31 cellular contexts compared by ENCODE assay signal in genomic region chr15:50218691-50219090, GRCh38. TPM values are rescaled to one million over a fixed set of nuclear protein-coding genes. Genes with fewer than 3 reads are reported as not detected.
"Had no signal": no experiment of that assay in that cellular context is flagged by ENCODE, and none has a peak within 500 bp of the region (broad histone marks: within the 10 kb centered on the region; RNA-seq: fewer than 3 reads in every experiment).

No MANE protein-coding gene starts in this region.

- H3K27me3 Mint-ChIP-seq: activated CD4-positive, alpha-beta T cell treated with anti-CD3 and anti-CD28 coated beads, Interleukin-2, amount 10 ng/mL, durations not matched to agents 7 days and 5 days; activated naive CD4-positive, alpha-beta T cell treated with anti-CD3 and anti-CD28 coated beads, Interleukin-2, amount 10 ng/mL, durations not matched to agents 7 days and 5 days had no signal

- FAIRE-seq: RCC 7860, TTC549 had no signal

- H3K36me3 ChIP-seq: brain microvascular endothelial cell had no signal

- H3K27me3 ChIP-seq: brain microvascular endothelial cell had no signal

- H3K4me1 Mint-ChIP-seq: activated CD4-positive, alpha-beta T cell treated with anti-CD3 and anti-CD28 coated beads, Interleukin-2, amount 10 ng/mL, durations not matched to agents 7 days and 5 days; activated naive CD4-positive, alpha-beta T cell treated with anti-CD3 and anti-CD28 coated beads, Interleukin-2, amount 10 ng/mL, durations not matched to agents 7 days and 5 days had no signal

- H3K27ac Mint-ChIP-seq: activated CD4-positive, alpha-beta T cell treated with anti-CD3 and anti-CD28 coated beads for 36 hours; activated CD4-positive, alpha-beta T cell treated with anti-CD3 and anti-CD28 coated beads, Interleukin-2, amount 10 ng/mL, durations not matched to agents 7 days and 5 days; activated CD8-positive, alpha-beta T cell treated with anti-CD3 and anti-CD28 coated beads, Interleukin-2, amount 10 ng/mL, durations not matched to agents 7 days and 5 days; activated naive CD4-positive, alpha-beta T cell treated with anti-CD3 and anti-CD28 coated beads, Interleukin-2, amount 10 ng/mL, durations not matched to agents 7 days and 5 days; activated naive CD8-positive, alpha-beta T cell; activated naive CD8-positive, alpha-beta T cell treated with anti-CD3 and anti-CD28 coated beads, Interleukin-2, amount 50 U/mL, for 24 hours; T-helper 2 cell treated with Interferon-gamma antibody and Interleukin-4, amounts not matched to agents 5 μg/mL and 100 μg/mL, for 36 hours had no signal

- ATAC-seq: activated CD4-positive, alpha-beta T cell treated with anti-CD3 and anti-CD28 coated beads for 36 hours; activated CD8-positive, alpha-beta T cell treated with anti-CD3 and anti-CD28 coated beads, Interleukin-2, amount 10 ng/mL, durations not matched to agents 7 days and 5 days; activated naive CD8-positive, alpha-beta T cell treated with anti-CD3 and anti-CD28 coated beads, Interleukin-2, amount 50 U/mL, for 24 hours; activated T-cell treated with anti-CD3 and anti-CD28 coated beads, Interleukin-2, amount 50 U/mL, for 4 hours; PC-3; Right ventricle myocardium inferior had no signal

- H3K27ac ChIP-seq: brain microvascular endothelial cell, RWPE1 had no signal

- H3K9me3 Mint-ChIP-seq: activated CD4-positive, alpha-beta T cell treated with anti-CD3 and anti-CD28 coated beads, Interleukin-2, amount 10 ng/mL, durations not matched to agents 7 days and 5 days; activated naive CD8-positive, alpha-beta T cell treated with anti-CD3 and anti-CD28 coated beads, Interleukin-2, amount 50 U/mL, for 24 hours had no signal

- H3K36me3 Mint-ChIP-seq: activated naive CD8-positive, alpha-beta T cell had no signal

- H3K4me3 Mint-ChIP-seq: activated CD4-positive, alpha-beta T cell treated with anti-CD3 and anti-CD28 coated beads for 36 hours; activated CD4-positive, alpha-beta T cell treated with anti-CD3 and anti-CD28 coated beads, Interleukin-2, amount 10 ng/mL, durations not matched to agents 7 days and 5 days; activated CD8-positive, alpha-beta T cell treated with anti-CD3 and anti-CD28 coated beads, Interleukin-2, amount 10 ng/mL, durations not matched to agents 7 days and 5 days; activated naive CD4-positive, alpha-beta T cell treated with anti-CD3 and anti-CD28 coated beads, Interleukin-2, amount 10 ng/mL, durations not matched to agents 7 days and 5 days; activated naive CD8-positive, alpha-beta T cell; activated naive CD8-positive, alpha-beta T cell treated with anti-CD3 and anti-CD28 coated beads, Interleukin-2, amount 50 U/mL, for 24 hours; activated T-cell treated with anti-CD3 and anti-CD28 coated beads, Interleukin-2, amount 50 U/mL, for 4 hours; T-helper 2 cell treated with Interferon-gamma antibody and Interleukin-4, amounts not matched to agents 5 μg/mL and 100 μg/mL, for 36 hours had no signal

- DNase-seq: activated CD4-positive, alpha-beta T cell treated with anti-CD3 and anti-CD28 coated beads for 36 hours; activated CD4-positive, alpha-beta T cell treated with anti-CD3 and anti-CD28 coated beads, Interleukin-2, amount 10 ng/mL, durations not matched to agents 7 days and 5 days; activated CD4-positive, alpha-beta T cell treated with anti-CD3 and anti-CD28 coated beads, Interleukin-2, amount 50 U/mL, for 48 hours; activated CD8-positive, alpha-beta T cell treated with anti-CD3 and anti-CD28 coated beads, Interleukin-2, amount 10 ng/mL, durations not matched to agents 7 days and 5 days; activated effector memory CD4-positive, alpha-beta T cell treated with Interleukin-2 at 50 U/mL for 16 hours; activated naive CD4-positive, alpha-beta T cell treated with anti-CD3 and anti-CD28 coated beads, Interleukin-2, amount 10 ng/mL, durations not matched to agents 7 days and 5 days; activated naive CD8-positive, alpha-beta T cell treated with anti-CD3 and anti-CD28 coated beads, Interleukin-2, amount 50 U/mL, for 24 hours; activated T-cell treated with anti-CD3 and anti-CD28 coated beads, Interleukin-2, amount 50 U/mL, for 4 hours; anterior cingulate cortex; brain microvascular endothelial cell; central memory CD4-positive, alpha-beta T cell; NCI-H1092 treated with DMSO at 0.1 percent for 48 hours; NCI-H1417; NCI-H146; NCI-H187; NCI-H2029 treated with DMSO at 0.1 percent for 48 hours; NCI-H2107; NCI-H2171; NCI-H510A; NCI-H526; NCI-H748 treated with DMSO at 0.1 percent for 48 hours; NK-92 treated with Interleukin-12 subunit alpha and Interleukin-12 subunit beta, amount 100 ng/mL, for 24 hours; PC-3; SIG-M5 had no signal

RNA-seq across cellular contexts. Expression of gene SLC27A2, which starts 36.7 kb away (rescaled TPM):
- total RNA-seq: Right ventricle myocardium inferior had no signal

RNA-seq across cellular contexts. Expression of gene HDC, which starts 46.8 kb away (rescaled TPM):
- total RNA-seq: PC-3, SK-MEL-5 had no signal
